26 cellular contexts compared by ENCODE assay signal in the genomic region with DNA sequence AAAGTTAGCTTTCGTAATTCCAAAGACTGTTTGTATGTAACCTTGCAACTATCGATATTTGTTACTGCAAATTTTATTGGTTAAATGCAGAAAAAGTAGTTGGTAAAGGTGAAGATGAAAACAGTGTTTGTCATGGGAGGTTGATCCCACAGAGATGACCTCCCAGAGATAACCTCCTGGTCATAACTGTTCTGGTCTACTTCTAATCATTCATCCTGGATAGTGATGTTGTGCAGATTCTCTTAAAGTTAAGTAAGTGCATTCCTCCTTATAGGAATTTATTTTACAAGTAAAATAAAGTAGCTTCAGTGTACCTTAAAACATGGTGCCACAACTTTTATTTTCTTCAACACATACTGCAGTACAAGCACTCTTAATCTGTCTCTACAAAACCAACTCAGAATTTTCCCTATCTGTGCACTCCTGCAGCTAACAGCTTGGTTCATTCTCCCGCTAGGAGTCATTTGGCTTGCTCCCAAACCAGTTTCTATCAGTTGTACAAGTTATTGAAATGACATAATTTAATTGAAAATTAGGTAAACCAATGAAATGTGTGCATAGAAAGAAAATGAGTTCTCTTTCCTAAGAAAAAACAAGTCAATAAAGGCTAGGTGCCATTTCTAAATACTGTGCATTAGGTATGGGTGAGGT. TPM values are rescaled to one million over a fixed set of nuclear protein-coding genes. Genes with fewer than 3 reads are reported as not detected.
"Had no signal": no experiment of that assay in that cellular context is flagged by ENCODE, and none has a peak within 500 bp of the region (broad histone marks: within the 10 kb centered on the region; RNA-seq: fewer than 3 reads in every experiment).

No MANE protein-coding gene starts in this region.

- DNase-seq: activated CD4-positive, alpha-beta T cell treated with anti-CD3 and anti-CD28 coated beads, Interleukin-2, amount 50 U/mL, for 4 hours; activated CD8-positive, alpha-beta memory T cell treated with anti-CD3 and anti-CD28 coated beads, Interleukin-2, amount 50 U/mL, for 48 hours; activated naive CD4-positive, alpha-beta T cell; activated naive CD8-positive, alpha-beta T cell treated with anti-CD3 and anti-CD28 coated beads, Interleukin-2, amount 10 ng/mL, durations not matched to agents 7 days and 5 days; activated T-cell treated with anti-CD3 and anti-CD28 coated beads, Interleukin-2, amount 50 U/mL, for 4 hours; anterior cingulate cortex; body of pancreas; dermis blood vessel endothelial cell; heart left ventricle; islet precursor cell; left cardiac atrium; nephron progenitor cell; right lobe of liver; stimulated activated CD4-positive, alpha-beta T cell treated with anti-CD3 and anti-CD28 coated beads, Interleukin-15, amount 100 ng/mL, for 24 hours; stomach; T-helper 9 cell; testis had no signal

- H3K9me3 Mint-ChIP-seq: activated naive CD8-positive, alpha-beta T cell treated with anti-CD3 and anti-CD28 coated beads, Interleukin-2, amount 10 ng/mL, durations not matched to agents 7 days and 5 days; activated T-cell treated with anti-CD3 and anti-CD28 coated beads, Interleukin-2, amount 50 U/mL, for 4 hours; activated T-helper 2 cell treated with anti-CD3 and anti-CD28 coated beads, Interferon-gamma antibody, Interleukin-2, Interleukin-4, amounts not matched to agents 10 μg/mL and 5 μg/mL and 100 μg/mL, durations not matched to agents 14 hours and 24 hours and 36 hours; nephron progenitor cell; stimulated activated memory B cell treated with anti-CD40 and anti-IgM and Interleukin-4, amounts not matched to agents 10 μg/mL and 1 μg/mL and 100 μg/mL, for 72 hours had no signal

- H3K27me3 ChIP-seq: body of pancreas, esophagus muscularis mucosa, right lobe of liver, stomach, testis had no signal

- H3K4me3 ChIP-seq: body of pancreas, esophagus muscularis mucosa, heart left ventricle, right lobe of liver, smooth muscle cell, stomach, testis had no signal

- H3K27me3 Mint-ChIP-seq: activated naive CD8-positive, alpha-beta T cell treated with anti-CD3 and anti-CD28 coated beads, Interleukin-2, amount 10 ng/mL, durations not matched to agents 7 days and 5 days; stimulated activated memory B cell treated with anti-CD40 and anti-IgM and Interleukin-4, amounts not matched to agents 10 μg/mL and 1 μg/mL and 100 μg/mL, for 72 hours had no signal

- H3K36me3 Mint-ChIP-seq: activated naive CD8-positive, alpha-beta T cell treated with anti-CD3 and anti-CD28 coated beads, Interleukin-2, amount 10 ng/mL, durations not matched to agents 7 days and 5 days; stimulated activated memory B cell treated with anti-CD40 and anti-IgM and Interleukin-4, amounts not matched to agents 10 μg/mL and 1 μg/mL and 100 μg/mL, for 72 hours had no signal

- H3K4me3 Mint-ChIP-seq: activated naive CD8-positive, alpha-beta T cell treated with anti-CD3 and anti-CD28 coated beads, Interleukin-2, amount 10 ng/mL, durations not matched to agents 7 days and 5 days; activated T-cell treated with anti-CD3 and anti-CD28 coated beads, Interleukin-2, amount 50 U/mL, for 4 hours; memory B cell; nephron progenitor cell; stimulated activated memory B cell treated with anti-CD40 and anti-IgM and Interleukin-4, amounts not matched to agents 10 μg/mL and 1 μg/mL and 100 μg/mL, for 72 hours had no signal

- H3K9me3 ChIP-seq: body of pancreas, esophagus muscularis mucosa, heart left ventricle, right lobe of liver, stomach, testis had no signal

- H3K4me1 ChIP-seq: body of pancreas, right lobe of liver had no signal

- H3K27ac ChIP-seq: body of pancreas, right lobe of liver, stomach, testis had no signal

- H3K36me3 ChIP-seq: esophagus muscularis mucosa, heart left ventricle, right lobe of liver, stomach had no signal

- H3K4me1 Mint-ChIP-seq: stimulated activated memory B cell treated with anti-CD40 and anti-IgM and Interleukin-4, amounts not matched to agents 10 μg/mL and 1 μg/mL and 100 μg/mL, for 72 hours had no signal

- H3K4me2 ChIP-seq: smooth muscle cell had no signal

- ATAC-seq: activated T-cell treated with anti-CD3 and anti-CD28 coated beads, Interleukin-2, amount 50 U/mL, for 4 hours; body of pancreas; heart left ventricle; left cardiac atrium; right lobe of liver; stimulated activated memory B cell treated with anti-CD40 and anti-IgM and Interleukin-4, amounts not matched to agents 10 μg/mL and 1 μg/mL and 100 μg/mL, for 72 hours had no signal

- H3K27ac Mint-ChIP-seq: activated naive CD8-positive, alpha-beta T cell treated with anti-CD3 and anti-CD28 coated beads, Interleukin-2, amount 10 ng/mL, durations not matched to agents 7 days and 5 days; activated T-helper 2 cell treated with anti-CD3 and anti-CD28 coated beads, Interferon-gamma antibody, Interleukin-2, Interleukin-4, amounts not matched to agents 10 μg/mL and 5 μg/mL and 100 μg/mL, durations not matched to agents 14 hours and 24 hours and 36 hours; memory B cell; nephron progenitor cell; stimulated activated memory B cell treated with anti-CD40 and anti-IgM and Interleukin-4, amounts not matched to agents 10 μg/mL and 1 μg/mL and 100 μg/mL, for 72 hours had no signal

RNA-seq across cellular contexts. Expression of a gene that starts 19.2 kb away (rescaled TPM):
- total RNA-seq: activated CD8-positive, alpha-beta memory T cell treated with anti-CD3 and anti-CD28 coated beads for 36 hours; activated T-cell treated with anti-CD3 and anti-CD28 coated beads, Interleukin-2, amount 50 U/mL, for 4 hours; activated T-helper 2 cell treated with anti-CD3 and anti-CD28 coated beads, Interferon-gamma antibody, Interleukin-2, Interleukin-4, amounts not matched to agents 10 μg/mL and 5 μg/mL and 100 μg/mL, durations not matched to agents 14 hours and 24 hours and 36 hours; dermis blood vessel endothelial cell; fibroblast of villous mesenchyme; myocyte; T-helper 1 cell treated with Interleukin-12 subunit alpha and Interleukin-12 subunit beta and Interleukin-4 antibody, amounts not matched to agents 30 ng/mL and 1 ng/mL, for 36 hours had no signal
- polyA plus RNA-seq: heart left ventricle had no signal
